8 cellular contexts compared by ENCODE assay signal in genomic region chr22:27919943-27920755, GRCh38. TPM values are rescaled to one million over a fixed set of nuclear protein-coding genes. Genes with fewer than 3 reads are reported as not detected.
A peak's percentile ranks its signal among the peaks of the same experiment; 100 is the strongest.
DNase-seq lines count a peak whose midpoint lies in the region; ATAC-seq lines count a peak whose summit lies in the region.

No MANE protein-coding gene starts in this region.

- H3K36me3 ChIP-seq in H7 (replicated peaks; ENCODE audit: control insufficient read depth, insufficient read depth, low read length) (no peaks in the 10 kb centered on the region), MG63 (peaks cover 45% of the 10 kb centered on the region)

- H3K9me3 ChIP-seq in MG63: no peaks in the 10 kb centered on the region
- no peaks in the 10 kb centered on the region for H3K9me3 ChIP-seq in right cardiac atrium (ENCODE audit: control insufficient read depth, low read length)

- DNase-seq in NCI-H510A treated with DMSO at 0.1 percent for 48 hours (lab: John Stamatoyannopoulos, UW): peak; percentile 4
- no peak for DNase-seq in NCI-H510A (lab: John Stamatoyannopoulos, UW)
- peak; percentile 63 for DNase-seq in H7
- peak; percentile 55 for DNase-seq in MG63
- no peak for DNase-seq in right cardiac atrium
- peak; percentile 12 for DNase-seq in putamen (ENCODE audit: low spot score)
- DNase-seq in activated gamma-delta T cell (lab: John Stamatoyannopoulos, UW): no peak

- no peaks in the 10 kb centered on the region for H3K27me3 ChIP-seq in H7 (ENCODE audit: control insufficient read depth, insufficient read depth, low read length)
- no peaks in the 10 kb centered on the region for H3K27me3 ChIP-seq in MG63
- H3K27me3 ChIP-seq in right cardiac atrium (ENCODE audit: control insufficient read depth, insufficient read depth): no peaks in the 10 kb centered on the region

- 27 to 34% (median 29%) methylated on average over 12 of the region's 12 CpGs for WGBS in adipose tissue, 3 donors
- WGBS in right cardiac atrium: 19% methylated on average over 12 of the region's 12 CpGs

- ATAC-seq in right cardiac atrium: peak; percentile 57 to 67

- H3K4me3 ChIP-seq in H7 (ENCODE audit: insufficient read depth, low read depth, low read length): peak overlapping the region; percentile 92
- peak overlapping the region; percentile 90 for H3K4me3 ChIP-seq in MG63
- peak overlapping the region; percentile 53 for H3K4me3 ChIP-seq in right cardiac atrium (ENCODE audit: low read length)

- H3K4me1 ChIP-seq in right cardiac atrium (ENCODE audit: control insufficient read depth, insufficient read depth, low read length): peaks cover 5% of the 10 kb centered on the region

- H3K27ac ChIP-seq in adipose tissue (ENCODE audit: low read depth, low read length) (peak overlapping the region; percentile 89), right cardiac atrium (ENCODE audit: low read length) (peak overlapping the region; percentile 96)

- intact Hi-C loops in right cardiac atrium (cut with DNase I): loop anchor here in 2 of 4 donors (5.0 to 10.0 kb wide), 2 partner anchors 38 to 85 kb away; no protein-coding TSS in a partner anchor

RNA-seq across cellular contexts. Expression of gene PITPNB, which starts 1.1 kb away (rescaled TPM):
- 13.9 and 17.2 TPM in 2 replicates for total RNA-seq in H7 (2014; rRNA removed; shearing (Covaris generic))
- 17.5 and 27.7 TPM in 2 replicates for total RNA-seq in MG63 (2014; rRNA removed; shearing (Covaris generic); ENCODE audit: low replicate concordance)
- 10 to 100 TPM; 13.2 to 43.6 (median 40.0) TPM for polyA plus RNA-seq in adipose tissue
- total RNA-seq in right cardiac atrium: 10 to 100 TPM; 77.3 to 92.7 (median 84.1) TPM
- polyA plus RNA-seq in right cardiac atrium: 24.5 TPM

Comparison
In these comparisons a context has a peak if more than half of its experiments do, and no peak if none do; other contexts are left out.
1. DNase-seq: peak in NCI-H510A treated with DMSO at 0.1 percent for 48 hours (single experiment), H7 (single experiment), MG63 (single experiment) and putamen (single experiment); none in NCI-H510A (single experiment), right cardiac atrium (0 of 3) and activated gamma-delta T cell (single experiment).
2. Peak in every context shown above with its lines, with median percentiles within 50 percentile points of each other: H3K4me3 ChIP-seq.